1 cellular context compared by ENCODE assay signal in genomic region chr9:37944266-37944650, GRCh38.
TF ChIP-seq lines count a peak whose summit lies in the region.

No MANE protein-coding gene starts in this region.

TF ChIP-seq in H1, 55 proteins besides CTCF, POLR2A, EP300 and RAD21 (continued from another document):
- TF ChIP-seq CBX5 (IDR thresholded peaks at IDR 0.05; ENCODE audit: low read depth, low read length) (no peak), PHF8 (conservative IDR thresholded peaks at IDR 0.05; ENCODE audit: low read depth, low read length) (no peak), MAFK (IDR thresholded peaks at IDR 0.05; ENCODE audit: low read depth, low read length) (no peak), BACH1 (IDR thresholded peaks at IDR 0.05; ENCODE audit: low read length) (no peak), FOSL1 (IDR thresholded peaks at IDR 0.05; ENCODE audit: insufficient read depth, low read depth, low read length) (no peak), BCL11A (IDR thresholded peaks at IDR 0.05; ENCODE audit: low read depth in 2 of 2, low read length in 2 of 2) (no peak), NANOG (IDR thresholded peaks at IDR 0.05; ENCODE audit: insufficient read depth, low read depth, low read length, poor library complexity, severe bottlenecking) (no peak), RXRA (IDR thresholded peaks at IDR 0.05; ENCODE audit: insufficient read depth, low read depth, low read length) (no peak), SIRT6 (IDR thresholded peaks at IDR 0.05; ENCODE audit: low read length) (no peak), SP2 (IDR thresholded peaks at IDR 0.05; ENCODE audit: low read length) (no peak), ATF2 (IDR thresholded peaks at IDR 0.05; ENCODE audit: low read length) (no peak), JUND (IDR thresholded peaks at IDR 0.05; ENCODE audit: low read length) (no peak), POLR2AphosphoS5 (IDR thresholded peaks at IDR 0.05; ENCODE audit: low read depth, low read length) (no peak), TBP (IDR thresholded peaks at IDR 0.05; ENCODE audit: low read depth, low read length) (no peak), EGR1 (IDR thresholded peaks at IDR 0.05; ENCODE audit: borderline replicate concordance, low read depth, low read length) (no peak), KDM1A (IDR thresholded peaks at IDR 0.05; ENCODE audit: borderline replicate concordance, low read length) (no peak)
